ENCODE assay signal across 1 cellular context in the genomic region with DNA sequence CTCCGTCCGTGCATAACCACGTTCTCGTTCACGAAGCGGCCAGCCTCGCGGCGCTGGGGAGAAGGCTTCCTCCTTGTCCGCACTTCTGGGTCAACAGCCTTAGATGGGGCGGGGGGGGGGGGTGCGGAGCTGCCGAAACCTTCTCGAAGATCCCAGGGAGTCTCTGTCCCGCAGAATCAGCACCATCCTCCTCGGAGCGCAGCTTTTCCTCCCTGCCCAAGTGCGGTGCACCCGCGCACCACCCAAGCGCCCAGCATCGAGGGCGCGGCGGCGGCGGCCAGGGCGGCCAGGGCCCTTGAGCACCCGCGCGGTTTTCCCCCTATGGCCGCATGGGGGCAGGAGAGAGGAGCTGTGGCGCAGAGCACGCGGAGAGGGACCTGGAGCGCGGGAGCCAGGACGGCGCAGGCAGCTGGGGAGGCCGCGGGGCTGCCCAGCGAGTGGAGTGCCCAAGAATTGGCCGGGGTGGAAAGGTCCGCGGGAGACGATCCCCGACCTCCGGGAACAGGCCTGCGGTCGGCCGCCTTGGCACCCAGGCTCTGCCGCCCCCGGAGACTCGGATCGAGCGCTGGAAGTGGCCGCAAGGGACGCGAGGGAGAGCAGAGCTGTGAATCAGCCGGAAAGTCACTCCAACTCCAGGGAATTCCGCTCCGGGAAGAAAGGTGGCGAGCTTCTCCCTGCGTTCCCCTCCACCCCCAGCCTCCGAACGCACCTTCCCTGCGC.
TF ChIP-seq lines count a peak whose summit lies in the region.

No MANE protein-coding gene starts in this region.

TF ChIP-seq in HEK293, 187 proteins besides CTCF, POLR2A, EP300 and RAD21 (continued from another document and continues in another):
- TF ChIP-seq, protein P1, sequence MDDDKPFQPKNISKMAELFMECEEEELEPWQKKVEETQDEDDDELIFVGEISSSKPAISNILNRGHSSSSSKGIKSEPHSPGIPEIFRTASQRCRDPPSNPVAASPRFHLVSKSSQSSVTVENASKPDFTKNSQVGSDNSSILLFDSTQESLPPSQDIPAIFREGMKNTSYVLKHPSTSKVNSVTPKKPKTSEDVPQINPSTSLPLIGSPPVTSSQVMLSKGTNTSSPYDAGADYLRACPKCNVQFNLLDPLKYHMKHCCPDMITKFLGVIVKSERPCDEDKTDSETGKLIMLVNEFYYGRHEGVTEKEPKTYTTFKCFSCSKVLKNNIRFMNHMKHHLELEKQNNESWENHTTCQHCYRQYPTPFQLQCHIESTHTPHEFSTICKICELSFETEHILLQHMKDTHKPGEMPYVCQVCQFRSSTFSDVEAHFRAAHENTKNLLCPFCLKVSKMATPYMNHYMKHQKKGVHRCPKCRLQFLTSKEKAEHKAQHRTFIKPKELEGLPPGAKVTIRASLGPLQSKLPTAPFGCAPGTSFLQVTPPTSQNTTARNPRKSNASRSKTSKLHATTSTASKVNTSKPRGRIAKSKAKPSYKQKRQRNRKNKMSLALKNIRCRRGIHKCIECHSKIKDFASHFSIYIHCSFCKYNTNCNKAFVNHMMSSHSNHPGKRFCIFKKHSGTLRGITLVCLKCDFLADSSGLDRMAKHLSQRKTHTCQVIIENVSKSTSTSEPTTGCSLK (tag by site-specific recombination; IDR thresholded peaks at IDR 0.05), result no peak
- no peak for TF ChIP-seq KLF7 (tag by site-specific recombination; IDR thresholded peaks at IDR 0.05; ENCODE audit: borderline replicate concordance)
- TF ChIP-seq ZNF24 (tag by site-specific recombination; IDR thresholded peaks at IDR 0.05), result peak; percentile 85
- peak; percentile 79 for TF ChIP-seq ZNF610 (tag by site-specific recombination; IDR thresholded peaks at IDR 0.05; ENCODE audit: borderline replicate concordance)
- TF ChIP-seq, protein P2, sequence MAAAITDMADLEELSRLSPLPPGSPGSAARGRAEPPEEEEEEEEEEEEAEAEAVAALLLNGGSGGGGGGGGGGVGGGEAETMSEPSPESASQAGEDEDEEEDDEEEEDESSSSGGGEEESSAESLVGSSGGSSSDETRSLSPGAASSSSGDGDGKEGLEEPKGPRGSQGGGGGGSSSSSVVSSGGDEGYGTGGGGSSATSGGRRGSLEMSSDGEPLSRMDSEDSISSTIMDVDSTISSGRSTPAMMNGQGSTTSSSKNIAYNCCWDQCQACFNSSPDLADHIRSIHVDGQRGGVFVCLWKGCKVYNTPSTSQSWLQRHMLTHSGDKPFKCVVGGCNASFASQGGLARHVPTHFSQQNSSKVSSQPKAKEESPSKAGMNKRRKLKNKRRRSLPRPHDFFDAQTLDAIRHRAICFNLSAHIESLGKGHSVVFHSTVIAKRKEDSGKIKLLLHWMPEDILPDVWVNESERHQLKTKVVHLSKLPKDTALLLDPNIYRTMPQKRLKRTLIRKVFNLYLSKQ (tag by site-specific recombination; IDR thresholded peaks at IDR 0.05; ENCODE audit: borderline replicate concordance), result no peak
- no peak for TF ChIP-seq ZNF549 (tag by site-specific recombination; IDR thresholded peaks at IDR 0.05)
- no peak for TF ChIP-seq KLF16 (tag by site-specific recombination; IDR thresholded peaks at IDR 0.05)
- no peak for TF ChIP-seq ZNF830 (tag by site-specific recombination; IDR thresholded peaks at IDR 0.05; ENCODE audit: low read depth)
- TF ChIP-seq ZNF23 (tag by site-specific recombination; IDR thresholded peaks at IDR 0.05; ENCODE audit: borderline replicate concordance), result no peak
- TF ChIP-seq ZNF266 (tag by site-specific recombination; IDR thresholded peaks at IDR 0.05; ENCODE audit: low read depth), result no peak
- TF ChIP-seq GLI4 (tag by site-specific recombination; IDR thresholded peaks at IDR 0.05), result 0 out of 2 replicates have a peak, but pooled peaks have one; percentile 52
- no peak for TF ChIP-seq ZNF146 (tag by site-specific recombination; IDR thresholded peaks at IDR 0.05)
- TF ChIP-seq ZNF777 (tag by site-specific recombination; IDR thresholded peaks at IDR 0.05; ENCODE audit: borderline replicate concordance), result no peak
- TF ChIP-seq ZNF544 (tag by site-specific recombination; IDR thresholded peaks at IDR 0.05), result no peak
- TF ChIP-seq ZNF521 (tag by site-specific recombination; IDR thresholded peaks at IDR 0.05), result no peak
- TF ChIP-seq ZNF302 (tag by site-specific recombination; IDR thresholded peaks at IDR 0.05; ENCODE audit: low read depth), result no peak
- TF ChIP-seq ZNF391 (tag by site-specific recombination; IDR thresholded peaks at IDR 0.05; ENCODE audit: borderline replicate concordance, low read depth), result peak; percentile 55; the same call in 1 of the 2 replicates
- TF ChIP-seq FEZF1 (tag by site-specific recombination; IDR thresholded peaks at IDR 0.05), result no peak
- peak; percentile 95 for TF ChIP-seq ZNF2 (tag by site-specific recombination; IDR thresholded peaks at IDR 0.05)
- TF ChIP-seq ZNF138 (tag by site-specific recombination; IDR thresholded peaks at IDR 0.05; ENCODE audit: borderline replicate concordance), result no peak
- TF ChIP-seq SCRT2 (tag by site-specific recombination; IDR thresholded peaks at IDR 0.05), result peak; percentile 61
- TF ChIP-seq, protein P3, sequence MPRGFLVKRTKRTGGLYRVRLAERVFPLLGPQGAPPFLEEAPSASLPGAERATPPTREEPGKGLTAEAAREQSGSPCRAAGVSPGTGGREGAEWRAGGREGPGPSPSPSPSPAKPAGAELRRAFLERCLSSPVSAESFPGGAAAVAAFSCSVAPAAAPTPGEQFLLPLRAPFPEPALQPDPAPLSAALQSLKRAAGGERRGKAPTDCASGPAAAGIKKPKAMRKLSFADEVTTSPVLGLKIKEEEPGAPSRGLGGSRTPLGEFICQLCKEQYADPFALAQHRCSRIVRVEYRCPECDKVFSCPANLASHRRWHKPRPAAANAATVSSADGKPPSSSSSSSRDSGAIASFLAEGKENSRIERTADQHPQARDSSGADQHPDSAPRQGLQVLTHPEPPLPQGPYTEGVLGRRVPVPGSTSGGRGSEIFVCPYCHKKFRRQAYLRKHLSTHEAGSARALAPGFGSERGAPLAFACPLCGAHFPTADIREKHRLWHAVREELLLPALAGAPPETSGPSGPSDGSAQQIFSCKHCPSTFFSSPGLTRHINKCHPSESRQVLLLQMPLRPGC (tag by site-specific recombination; IDR thresholded peaks at IDR 0.05), result peak; percentile 69
- peak; percentile 51 for TF ChIP-seq ZNF366 (tag by site-specific recombination; conservative IDR thresholded peaks at IDR 0.05)
- TF ChIP-seq MYNN (tag by site-specific recombination; IDR thresholded peaks at IDR 0.05; ENCODE audit: borderline replicate concordance), result no peak
- TF ChIP-seq ZNF324 (tag by site-specific recombination; IDR thresholded peaks at IDR 0.05), result peak; percentile 96
- no peak for TF ChIP-seq ZNF792 (tag by site-specific recombination; IDR thresholded peaks at IDR 0.05)
- no peak for TF ChIP-seq ZNF274 (IDR thresholded peaks at IDR 0.05; ENCODE audit: low read length)
- TF ChIP-seq ZNF274 (tag by site-specific recombination; IDR thresholded peaks at IDR 0.05; ENCODE audit: borderline replicate concordance), result no peak
- no peak for TF ChIP-seq HOXD13 (CRISPR knock-in tag; IDR thresholded peaks at IDR 0.05; ENCODE audit: borderline replicate concordance)
- TF ChIP-seq ZNF624 (tag by site-specific recombination; IDR thresholded peaks at IDR 0.05), result no peak
- no peak for TF ChIP-seq ZNF16 (tag by site-specific recombination; IDR thresholded peaks at IDR 0.05; ENCODE audit: low read depth)
- no peak for TF ChIP-seq ZNF664 (tag by site-specific recombination; IDR thresholded peaks at IDR 0.05)
- TF ChIP-seq, protein P4, sequence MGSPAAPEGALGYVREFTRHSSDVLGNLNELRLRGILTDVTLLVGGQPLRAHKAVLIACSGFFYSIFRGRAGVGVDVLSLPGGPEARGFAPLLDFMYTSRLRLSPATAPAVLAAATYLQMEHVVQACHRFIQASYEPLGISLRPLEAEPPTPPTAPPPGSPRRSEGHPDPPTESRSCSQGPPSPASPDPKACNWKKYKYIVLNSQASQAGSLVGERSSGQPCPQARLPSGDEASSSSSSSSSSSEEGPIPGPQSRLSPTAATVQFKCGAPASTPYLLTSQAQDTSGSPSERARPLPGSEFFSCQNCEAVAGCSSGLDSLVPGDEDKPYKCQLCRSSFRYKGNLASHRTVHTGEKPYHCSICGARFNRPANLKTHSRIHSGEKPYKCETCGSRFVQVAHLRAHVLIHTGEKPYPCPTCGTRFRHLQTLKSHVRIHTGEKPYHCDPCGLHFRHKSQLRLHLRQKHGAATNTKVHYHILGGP (tag by site-specific recombination; IDR thresholded peaks at IDR 0.05), result no peak
- TF ChIP-seq ZNF768 (tag by site-specific recombination; IDR thresholded peaks at IDR 0.05), result no peak
- TF ChIP-seq ZNF133 (tag by site-specific recombination; IDR thresholded peaks at IDR 0.05), result no peak
- TF ChIP-seq ZNF248 (tag by site-specific recombination; IDR thresholded peaks at IDR 0.05), result no peak
- TF ChIP-seq ZBTB7A (tag by site-specific recombination; IDR thresholded peaks at IDR 0.05; ENCODE audit: low read depth), result 0 out of 2 replicates have a peak, but pooled peaks have one; percentile 32
- TF ChIP-seq, protein P5, sequence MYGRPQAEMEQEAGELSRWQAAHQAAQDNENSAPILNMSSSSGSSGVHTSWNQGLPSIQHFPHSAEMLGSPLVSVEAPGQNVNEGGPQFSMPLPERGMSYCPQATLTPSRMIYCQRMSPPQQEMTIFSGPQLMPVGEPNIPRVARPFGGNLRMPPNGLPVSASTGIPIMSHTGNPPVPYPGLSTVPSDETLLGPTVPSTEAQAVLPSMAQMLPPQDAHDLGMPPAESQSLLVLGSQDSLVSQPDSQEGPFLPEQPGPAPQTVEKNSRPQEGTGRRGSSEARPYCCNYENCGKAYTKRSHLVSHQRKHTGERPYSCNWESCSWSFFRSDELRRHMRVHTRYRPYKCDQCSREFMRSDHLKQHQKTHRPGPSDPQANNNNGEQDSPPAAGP (tag by site-specific recombination; IDR thresholded peaks at IDR 0.05), result peak; percentile 90
- TF ChIP-seq ZNF426 (tag by site-specific recombination; IDR thresholded peaks at IDR 0.05), result no peak
- no peak for TF ChIP-seq SP3 (tag by site-specific recombination; IDR thresholded peaks at IDR 0.05)
- TF ChIP-seq, protein P6, sequence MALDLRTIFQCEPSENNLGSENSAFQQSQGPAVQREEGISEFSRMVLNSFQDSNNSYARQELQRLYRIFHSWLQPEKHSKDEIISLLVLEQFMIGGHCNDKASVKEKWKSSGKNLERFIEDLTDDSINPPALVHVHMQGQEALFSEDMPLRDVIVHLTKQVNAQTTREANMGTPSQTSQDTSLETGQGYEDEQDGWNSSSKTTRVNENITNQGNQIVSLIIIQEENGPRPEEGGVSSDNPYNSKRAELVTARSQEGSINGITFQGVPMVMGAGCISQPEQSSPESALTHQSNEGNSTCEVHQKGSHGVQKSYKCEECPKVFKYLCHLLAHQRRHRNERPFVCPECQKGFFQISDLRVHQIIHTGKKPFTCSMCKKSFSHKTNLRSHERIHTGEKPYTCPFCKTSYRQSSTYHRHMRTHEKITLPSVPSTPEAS (tag by site-specific recombination; IDR thresholded peaks at IDR 0.05), result peak; percentile 19; the same call in 1 of the 2 replicates
- TF ChIP-seq ZBTB8A (tag by site-specific recombination; IDR thresholded peaks at IDR 0.05), result peak; percentile 90
- no peak for TF ChIP-seq ZNF571 (tag by site-specific recombination; IDR thresholded peaks at IDR 0.05)
- TF ChIP-seq ZNF292 (tag by site-specific recombination; IDR thresholded peaks at IDR 0.05; ENCODE audit: borderline replicate concordance, low read depth), result no peak
- TF ChIP-seq, protein P7, sequence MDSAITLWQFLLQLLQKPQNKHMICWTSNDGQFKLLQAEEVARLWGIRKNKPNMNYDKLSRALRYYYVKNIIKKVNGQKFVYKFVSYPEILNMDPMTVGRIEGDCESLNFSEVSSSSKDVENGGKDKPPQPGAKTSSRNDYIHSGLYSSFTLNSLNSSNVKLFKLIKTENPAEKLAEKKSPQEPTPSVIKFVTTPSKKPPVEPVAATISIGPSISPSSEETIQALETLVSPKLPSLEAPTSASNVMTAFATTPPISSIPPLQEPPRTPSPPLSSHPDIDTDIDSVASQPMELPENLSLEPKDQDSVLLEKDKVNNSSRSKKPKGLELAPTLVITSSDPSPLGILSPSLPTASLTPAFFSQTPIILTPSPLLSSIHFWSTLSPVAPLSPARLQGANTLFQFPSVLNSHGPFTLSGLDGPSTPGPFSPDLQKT (IDR thresholded peaks at IDR 0.05; ENCODE audit: borderline replicate concordance, low read depth, low read length), result no peak
- no peak for TF ChIP-seq ZNF776 (tag by site-specific recombination; IDR thresholded peaks at IDR 0.05; ENCODE audit: borderline replicate concordance)
- TF ChIP-seq, protein P8, sequence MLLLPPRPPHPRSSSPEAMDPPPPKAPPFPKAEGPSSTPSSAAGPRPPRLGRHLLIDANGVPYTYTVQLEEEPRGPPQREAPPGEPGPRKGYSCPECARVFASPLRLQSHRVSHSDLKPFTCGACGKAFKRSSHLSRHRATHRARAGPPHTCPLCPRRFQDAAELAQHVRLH (tag by site-specific recombination; IDR thresholded peaks at IDR 0.05), result no peak
- TF ChIP-seq ZNF785 (tag by site-specific recombination; IDR thresholded peaks at IDR 0.05), result no peak
- TF ChIP-seq, protein P9, sequence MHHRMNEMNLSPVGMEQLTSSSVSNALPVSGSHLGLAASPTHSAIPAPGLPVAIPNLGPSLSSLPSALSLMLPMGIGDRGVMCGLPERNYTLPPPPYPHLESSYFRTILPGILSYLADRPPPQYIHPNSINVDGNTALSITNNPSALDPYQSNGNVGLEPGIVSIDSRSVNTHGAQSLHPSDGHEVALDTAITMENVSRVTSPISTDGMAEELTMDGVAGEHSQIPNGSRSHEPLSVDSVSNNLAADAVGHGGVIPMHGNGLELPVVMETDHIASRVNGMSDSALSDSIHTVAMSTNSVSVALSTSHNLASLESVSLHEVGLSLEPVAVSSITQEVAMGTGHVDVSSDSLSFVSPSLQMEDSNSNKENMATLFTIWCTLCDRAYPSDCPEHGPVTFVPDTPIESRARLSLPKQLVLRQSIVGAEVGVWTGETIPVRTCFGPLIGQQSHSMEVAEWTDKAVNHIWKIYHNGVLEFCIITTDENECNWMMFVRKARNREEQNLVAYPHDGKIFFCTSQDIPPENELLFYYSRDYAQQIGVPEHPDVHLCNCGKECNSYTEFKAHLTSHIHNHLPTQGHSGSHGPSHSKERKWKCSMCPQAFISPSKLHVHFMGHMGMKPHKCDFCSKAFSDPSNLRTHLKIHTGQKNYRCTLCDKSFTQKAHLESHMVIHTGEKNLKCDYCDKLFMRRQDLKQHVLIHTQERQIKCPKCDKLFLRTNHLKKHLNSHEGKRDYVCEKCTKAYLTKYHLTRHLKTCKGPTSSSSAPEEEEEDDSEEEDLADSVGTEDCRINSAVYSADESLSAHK (tag by site-specific recombination; IDR thresholded peaks at IDR 0.05), result no peak
- TF ChIP-seq, protein P10, sequence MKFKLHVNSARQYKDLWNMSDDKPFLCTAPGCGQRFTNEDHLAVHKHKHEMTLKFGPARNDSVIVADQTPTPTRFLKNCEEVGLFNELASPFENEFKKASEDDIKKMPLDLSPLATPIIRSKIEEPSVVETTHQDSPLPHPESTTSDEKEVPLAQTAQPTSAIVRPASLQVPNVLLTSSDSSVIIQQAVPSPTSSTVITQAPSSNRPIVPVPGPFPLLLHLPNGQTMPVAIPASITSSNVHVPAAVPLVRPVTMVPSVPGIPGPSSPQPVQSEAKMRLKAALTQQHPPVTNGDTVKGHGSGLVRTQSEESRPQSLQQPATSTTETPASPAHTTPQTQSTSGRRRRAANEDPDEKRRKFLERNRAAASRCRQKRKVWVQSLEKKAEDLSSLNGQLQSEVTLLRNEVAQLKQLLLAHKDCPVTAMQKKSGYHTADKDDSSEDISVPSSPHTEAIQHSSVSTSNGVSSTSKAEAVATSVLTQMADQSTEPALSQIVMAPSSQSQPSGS (tag by site-specific recombination; IDR thresholded peaks at IDR 0.05; ENCODE audit: low read depth), result no peak
- TF ChIP-seq ZNF112 (tag by site-specific recombination; IDR thresholded peaks at IDR 0.05), result no peak
